In genomic region chr4:3721186-3721585, GRCh38 we compare ENCODE assay signal across 22 cellular contexts.
"Had no signal": no experiment of that assay in that cellular context is flagged by ENCODE, and none has a peak within 500 bp of the region (broad histone marks: within the 10 kb centered on the region; RNA-seq: fewer than 3 reads in every experiment).

No MANE protein-coding gene starts in this region.

- H3K9me3 ChIP-seq: prostate gland, thyroid gland, upper lobe of right lung had no signal

- H3K4me1 ChIP-seq: prostate gland, sigmoid colon, thyroid gland, upper lobe of right lung had no signal

- H3K4me3 ChIP-seq: cardiac muscle cell, ovary, prostate gland, sigmoid colon, thyroid gland, upper lobe of right lung had no signal

- H3K27me3 ChIP-seq: ovary, thyroid gland had no signal

- H3K27ac ChIP-seq: cardiac muscle cell, ovary, prostate gland, sigmoid colon, thyroid gland, upper lobe of right lung had no signal

- DNase-seq: activated CD4-positive, alpha-beta T cell treated with anti-CD3 and anti-CD28 coated beads for 4 hours; activated CD4-positive, alpha-beta T cell treated with anti-CD3 and anti-CD28 coated beads, Interleukin-2, amount 50 U/mL, for 4 hours; activated CD4-positive, CD25-positive, alpha-beta regulatory T cell; activated effector memory CD4-positive, alpha-beta T cell treated with Interleukin-2 at 50 U/mL for 16 hours; activated naive CD4-positive, alpha-beta T cell treated with Interleukin-2 at 50 U/mL for 16 hours; cortex of kidney; effector memory CD8-positive, alpha-beta T cell; foreskin fibroblast; kidney glomerular epithelial cell; mammary epithelial cell; naive B cell; nephron progenitor cell; ovary; retina; sigmoid colon; small intestine; stimulated activated CD4-positive, alpha-beta T cell treated with anti-CD3 and anti-CD28 coated beads, Interleukin-4, amount 100 ng/mL, for 24 hours; T-helper 1 cell; thyroid gland; upper lobe of right lung had no signal

- H3K36me3 ChIP-seq: cardiac muscle cell, ovary, prostate gland, sigmoid colon, thyroid gland, upper lobe of right lung had no signal
